23 cellular contexts compared by ENCODE assay signal in genomic region chr6:46501136-46502089, GRCh38. TPM values are rescaled to one million over a fixed set of nuclear protein-coding genes. Genes with fewer than 3 reads are reported as not detected.
DNase-seq lines count a peak whose midpoint lies in the region; ATAC-seq and TF ChIP-seq lines count a peak whose summit lies in the region.
"Had no signal": no experiment of that assay in that cellular context is flagged by ENCODE, and none has a peak within 500 bp of the region (broad histone marks: within the 10 kb centered on the region; RNA-seq: fewer than 3 reads in every experiment).

No MANE protein-coding gene starts in this region.

- H3K9me3 Mint-ChIP-seq in activated CD8-positive, alpha-beta memory T cell treated with anti-CD3 and anti-CD28 coated beads, Interleukin-2, amount 10 ng/mL, durations not matched to agents 7 days and 5 days (ENCODE audit: low read depth): no peaks in the 10 kb centered on the region
- H3K9me3 Mint-ChIP-seq: activated B cell treated with CpG ODN at 0.5 μM for 24 hours; activated T-helper 2 cell treated with anti-CD3 and anti-CD28 coated beads, Interferon-gamma antibody, Interleukin-2, Interleukin-4, amounts not matched to agents 10 μg/mL and 5 μg/mL and 100 μg/mL, durations not matched to agents 14 hours and 24 hours and 36 hours; CD8-positive, alpha-beta memory T cell; natural killer cell treated with Interleukin-12 subunit alpha and Interleukin-12 subunit beta and Interleukin-15 and Interleukin-18, amount 100 ng/mL, for 72 hours; stimulated activated effector memory CD8-positive, alpha-beta T cell treated with anti-CD3 and anti-CD28 coated beads, Interleukin-12 subunit alpha, Interleukin-12 subunit beta, amount 100 ng/mL, for 72 hours had no signal

- no peak overlapping the region for H3K4me3 Mint-ChIP-seq in activated CD8-positive, alpha-beta memory T cell treated with anti-CD3 and anti-CD28 coated beads, Interleukin-2, amount 10 ng/mL, durations not matched to agents 7 days and 5 days
- H3K4me3 Mint-ChIP-seq: activated B cell treated with CpG ODN at 0.5 μM for 24 hours; CD8-positive, alpha-beta memory T cell; natural killer cell treated with Interleukin-12 subunit alpha and Interleukin-12 subunit beta and Interleukin-15 and Interleukin-18, amount 100 ng/mL, for 72 hours; stimulated activated effector memory CD8-positive, alpha-beta T cell treated with anti-CD3 and anti-CD28 coated beads, Interleukin-12 subunit alpha, Interleukin-12 subunit beta, amount 100 ng/mL, for 72 hours; T-helper 17 cell had no signal

- H3K27ac Mint-ChIP-seq in activated CD8-positive, alpha-beta memory T cell treated with anti-CD3 and anti-CD28 coated beads, Interleukin-2, amount 10 ng/mL, durations not matched to agents 7 days and 5 days: no peak overlapping the region
- H3K27ac Mint-ChIP-seq: activated B cell treated with CpG ODN at 0.5 μM for 24 hours; activated T-helper 2 cell treated with anti-CD3 and anti-CD28 coated beads, Interferon-gamma antibody, Interleukin-2, Interleukin-4, amounts not matched to agents 10 μg/mL and 5 μg/mL and 100 μg/mL, durations not matched to agents 14 hours and 24 hours and 36 hours; CD8-positive, alpha-beta memory T cell; natural killer cell treated with Interleukin-12 subunit alpha and Interleukin-12 subunit beta and Interleukin-15 and Interleukin-18, amount 100 ng/mL, for 72 hours; stimulated activated effector memory CD8-positive, alpha-beta T cell treated with anti-CD3 and anti-CD28 coated beads, Interleukin-12 subunit alpha, Interleukin-12 subunit beta, amount 100 ng/mL, for 72 hours; T-helper 17 cell had no signal

- intact Hi-C loops in dorsolateral prefrontal cortex (cut with DNase I): no loop called here

- H3K36me3 Mint-ChIP-seq in activated CD8-positive, alpha-beta memory T cell treated with anti-CD3 and anti-CD28 coated beads, Interleukin-2, amount 10 ng/mL, durations not matched to agents 7 days and 5 days: no peaks in the 10 kb centered on the region
- H3K36me3 Mint-ChIP-seq: CD8-positive, alpha-beta memory T cell; natural killer cell treated with Interleukin-12 subunit alpha and Interleukin-12 subunit beta and Interleukin-15 and Interleukin-18, amount 100 ng/mL, for 72 hours; stimulated activated effector memory CD8-positive, alpha-beta T cell treated with anti-CD3 and anti-CD28 coated beads, Interleukin-12 subunit alpha, Interleukin-12 subunit beta, amount 100 ng/mL, for 72 hours had no signal

- no peaks in the 10 kb centered on the region for H3K27me3 ChIP-seq in dorsolateral prefrontal cortex

- no peak overlapping the region for H3K4me3 ChIP-seq in AG09309 (ENCODE audit: control insufficient read depth, low read depth, low read length)
- no peak overlapping the region for H3K4me3 ChIP-seq in dorsolateral prefrontal cortex
- H3K4me3 ChIP-seq: prostate gland had no signal

- no peak for ATAC-seq in activated CD8-positive, alpha-beta memory T cell treated with anti-CD3 and anti-CD28 coated beads, Interleukin-2, amount 10 ng/mL, durations not matched to agents 7 days and 5 days
- ATAC-seq in HG02870 (IDR thresholded peaks at IDR 0.05; ENCODE audit: unreplicated experiment) (no peak), GM19351 (IDR thresholded peaks at IDR 0.05; ENCODE audit: unreplicated experiment) (no peak)
- ATAC-seq in stimulated activated naive CD8-positive, alpha-beta T cell treated with anti-CD3 and anti-CD28 coated beads, Interleukin-15, Interleukin-2, amounts not matched to agents 100 U/mL and 50 U/mL, for 24 hours: no peak
- ATAC-seq: HCT116; natural killer cell treated with Interleukin-12 subunit alpha and Interleukin-12 subunit beta and Interleukin-15 and Interleukin-18, amount 100 ng/mL, for 72 hours; stimulated activated effector memory CD8-positive, alpha-beta T cell treated with anti-CD3 and anti-CD28 coated beads, Interleukin-12 subunit alpha, Interleukin-12 subunit beta, amount 100 ng/mL, for 72 hours; T-helper 17 cell had no signal

- no peaks in the 10 kb centered on the region for H3K4me1 Mint-ChIP-seq in activated CD8-positive, alpha-beta memory T cell treated with anti-CD3 and anti-CD28 coated beads, Interleukin-2, amount 10 ng/mL, durations not matched to agents 7 days and 5 days
- H3K4me1 Mint-ChIP-seq: CD8-positive, alpha-beta memory T cell; stimulated activated effector memory CD8-positive, alpha-beta T cell treated with anti-CD3 and anti-CD28 coated beads, Interleukin-12 subunit alpha, Interleukin-12 subunit beta, amount 100 ng/mL, for 72 hours; T-helper 17 cell had no signal

- DNase-seq in AG09309 (ENCODE audit: low read depth): peak; percentile 2
- DNase-seq in OCI-M1 (lab: John Stamatoyannopoulos, UW): peak; percentile 11
- no peak for DNase-seq in dorsolateral prefrontal cortex
- DNase-seq in putamen (ENCODE audit: low spot score): peak; percentile 73
- no peak for DNase-seq in activated CD8-positive, alpha-beta memory T cell treated with anti-CD3 and anti-CD28 coated beads, Interleukin-2, amount 10 ng/mL, durations not matched to agents 7 days and 5 days
- DNase-seq in stimulated activated naive CD8-positive, alpha-beta T cell treated with anti-CD3 and anti-CD28 coated beads, Interleukin-15, Interleukin-2, amounts not matched to agents 100 U/mL and 50 U/mL, for 24 hours: no peak
- DNase-seq: ACHN; activated B cell treated with CpG ODN at 0.5 μM for 24 hours; activated CD8-positive, alpha-beta memory T cell treated with anti-CD3 and anti-CD28 coated beads for 24 hours; CD8-positive, alpha-beta memory T cell; DND-41; NCI-H1436 treated with DMSO at 0.1 percent for 48 hours; NCI-H226; SIG-M5; stimulated activated CD4-positive, alpha-beta T cell treated with anti-CD3 and anti-CD28 coated beads, Interleukin-12 subunit alpha, Interleukin-12 subunit beta, amount 100 ng/mL, for 4 hours; T-helper 17 cell had no signal

- H3K27ac ChIP-seq in dorsolateral prefrontal cortex: peak overlapping the region in 43 of 59 donors; percentile 0 to 82 (median 47)

- CTCF ChIA-PET in activated CD8-positive, alpha-beta memory T cell treated with anti-CD3 and anti-CD28 coated beads, Interleukin-2, amount 10 ng/mL, durations not matched to agents 7 days and 5 days (lab: Charles Lee): no interaction called here

- H3K27me3 Mint-ChIP-seq in activated CD8-positive, alpha-beta memory T cell treated with anti-CD3 and anti-CD28 coated beads, Interleukin-2, amount 10 ng/mL, durations not matched to agents 7 days and 5 days: peaks cover 39% of the 10 kb centered on the region

- TF ChIP-seq CTCF in AG09309 (IDR thresholded peaks at IDR 0.05; ENCODE audit: control insufficient read depth, insufficient read depth, low read depth, low read length, missing control alignments) (no peak), dorsolateral prefrontal cortex (IDR thresholded peaks at IDR 0.05 in 54 of 56, conservative IDR thresholded peaks at IDR 0.05 in 2 of 56; ENCODE audit: low read depth in 1 of 56, partially characterized antibody in 56 of 56) (no peak)

RNA-seq across cellular contexts. Expression of gene RCAN2, which starts 10.2 kb away (rescaled TPM):
- total RNA-seq in dorsolateral prefrontal cortex: 100 to 1,000 TPM in 108 of 120 experiments, 10 to 100 TPM in 12; 42.2 to 282 (median 175) TPM
- 1 to 10 TPM in 1 of 2 experiments, under 1 TPM in 1; 0.91 to 3.4 TPM for total RNA-seq in activated CD8-positive, alpha-beta memory T cell treated with anti-CD3 and anti-CD28 coated beads, Interleukin-2, amount 10 ng/mL, durations not matched to agents 7 days and 5 days
- total RNA-seq: activated B cell treated with CpG ODN at 0.5 μM for 24 hours; activated T-helper 2 cell treated with anti-CD3 and anti-CD28 coated beads, Interferon-gamma antibody, Interleukin-2, Interleukin-4, amounts not matched to agents 10 μg/mL and 5 μg/mL and 100 μg/mL, durations not matched to agents 14 hours and 24 hours and 36 hours; T-helper 17 cell had no signal

Comparison
In these comparisons a context has a peak if more than half of its experiments do, and no peak if none do; other contexts are left out.
1. DNase-seq: peak in AG09309 (single experiment), OCI-M1 (single experiment) and putamen (single experiment); none in dorsolateral prefrontal cortex (0 of 10), activated CD8-positive, alpha-beta memory T cell treated with anti-CD3 and anti-CD28 coated beads, Interleukin-2, amount 10 ng/mL, durations not matched to agents 7 days and 5 days (single experiment) and stimulated activated naive CD8-positive, alpha-beta T cell treated with anti-CD3 and anti-CD28 coated beads, Interleukin-15, Interleukin-2, amounts not matched to agents 100 U/mL and 50 U/mL, for 24 hours (single experiment).
2. RNA of gene RCAN2, which starts 10.2 kb away (total RNA-seq): 42.2 to 282 TPM in dorsolateral prefrontal cortex; 0.91 to 3.4 TPM in activated CD8-positive, alpha-beta memory T cell treated with anti-CD3 and anti-CD28 coated beads, Interleukin-2, amount 10 ng/mL, durations not matched to agents 7 days and 5 days; every median in the first group is over 4 times any median in the second.